Comparison of ENCODE assay signal across 25 cellular contexts in genomic region chr9:37156205-37156604, GRCh38.
"Had no signal": no experiment of that assay in that cellular context is flagged by ENCODE, and none has a peak within 500 bp of the region (broad histone marks: within the 10 kb centered on the region; RNA-seq: fewer than 3 reads in every experiment).

No MANE protein-coding gene starts in this region.

- H3K9me3 Mint-ChIP-seq: endodermal cell; memory B cell; natural killer cell; stimulated activated naive CD8-positive, alpha-beta T cell treated with anti-CD3 and anti-CD28 coated beads, Interleukin-15, amount 100 ng/mL, for 72 hours had no signal

- H2AFZ ChIP-seq: hepatocyte had no signal

- H3K27me3 ChIP-seq: dorsolateral prefrontal cortex, esophagus muscularis mucosa, foreskin keratinocyte, gastroesophageal sphincter, heart left ventricle, hepatocyte, neutrophil, pancreas, right lobe of liver, thyroid gland, vagina had no signal

- H3K27me3 Mint-ChIP-seq: memory B cell; progenitor cell of endocrine pancreas; stimulated activated naive CD8-positive, alpha-beta T cell treated with anti-CD3 and anti-CD28 coated beads, Interleukin-15, amount 100 ng/mL, for 72 hours had no signal

- H3K27ac Mint-ChIP-seq: endodermal cell, memory B cell, natural killer cell, progenitor cell of endocrine pancreas had no signal

- ATAC-seq: gastroesophageal sphincter; heart left ventricle; left lobe of liver; natural killer cell; pancreas; right lobe of liver; stimulated activated naive CD8-positive, alpha-beta T cell treated with anti-CD3 and anti-CD28 coated beads, Interleukin-15, amount 100 ng/mL, for 72 hours had no signal

- H3K4me2 ChIP-seq: hepatocyte had no signal

- DNase-seq: dorsolateral prefrontal cortex; effector CD4-positive, alpha-beta T cell; endodermal cell; heart left ventricle; kidney; natural killer cell; pancreas; right lobe of liver; small intestine; stimulated activated CD4-positive, alpha-beta T cell treated with anti-CD3 and anti-CD28 coated beads, Interleukin-15, amount 100 ng/mL, for 24 hours; stimulated activated CD4-positive, alpha-beta T cell treated with anti-CD3 and anti-CD28 coated beads, Interleukin-2, amount 100 ng/mL, for 48 hours; stimulated activated naive CD4-positive, alpha-beta T cell; stimulated activated naive CD8-positive, alpha-beta T cell treated with anti-CD3 and anti-CD28 coated beads, Interleukin-15, amount 100 ng/mL, for 72 hours; thyroid gland; trophoblast cell had no signal

- H3K36me3 ChIP-seq: pancreas, right lobe of liver, thyroid gland, vagina had no signal

- H3K27ac ChIP-seq: esophagus muscularis mucosa, gastroesophageal sphincter, heart left ventricle, hepatocyte, neutrophil, pancreas, right lobe of liver, thyroid gland, vagina had no signal

- H3K4me3 Mint-ChIP-seq: endodermal cell; memory B cell; natural killer cell; stimulated activated naive CD8-positive, alpha-beta T cell treated with anti-CD3 and anti-CD28 coated beads, Interleukin-15, amount 100 ng/mL, for 72 hours had no signal

- H3K79me2 ChIP-seq: hepatocyte had no signal

- H3K4me3 ChIP-seq: dorsolateral prefrontal cortex, esophagus muscularis mucosa, gastroesophageal sphincter, heart left ventricle, hepatocyte, lung, pancreas, right lobe of liver, thyroid gland, vagina had no signal

- H3K4me1 ChIP-seq: esophagus muscularis mucosa, gastroesophageal sphincter, pancreas, right lobe of liver, vagina had no signal

- H3K9me3 ChIP-seq: esophagus muscularis mucosa, gastroesophageal sphincter, heart left ventricle, neutrophil, pancreas, right lobe of liver, thyroid gland, vagina had no signal
